ENCODE assay signal across 34 cellular contexts in genomic region chr10:122659651-122660050, GRCh38. TPM values are rescaled to one million over a fixed set of nuclear protein-coding genes. Genes with fewer than 3 reads are reported as not detected.
"Had no signal": no experiment of that assay in that cellular context is flagged by ENCODE, and none has a peak within 500 bp of the region (broad histone marks: within the 10 kb centered on the region; RNA-seq: fewer than 3 reads in every experiment).

No MANE protein-coding gene starts in this region.

- H3K27ac ChIP-seq: body of pancreas, brain microvascular endothelial cell, breast epithelium, VCaP had no signal

- DNase-seq: activated B cell treated with CpG ODN at 0.5 μM for 24 hours; activated CD4-positive, alpha-beta memory T cell treated with anti-CD3 and anti-CD28 coated beads for 36 hours; activated CD4-positive, alpha-beta T cell treated with anti-CD3 and anti-CD28 coated beads for 4 hours; activated CD4-positive, alpha-beta T cell treated with anti-CD3 and anti-CD28 coated beads, Interleukin-2, amount 10 ng/mL, durations not matched to agents 24 days and 14 days; activated CD4-positive, alpha-beta T cell treated with anti-CD3 and anti-CD28 coated beads, Interleukin-2, amount 50 U/mL, for 1 hour; activated CD4-positive, alpha-beta T cell treated with anti-CD3 and anti-CD28 coated beads, Interleukin-2, amount 50 U/mL, for 4 hours; activated CD4-positive, CD25-positive, alpha-beta regulatory T cell treated with anti-CD3 and anti-CD28 coated beads, Interleukin-2, amount 50 U/mL, for 72 hours; activated CD8-positive, alpha-beta T cell treated with anti-CD3 and anti-CD28 coated beads for 36 hours; activated gamma-delta T cell treated with Interleukin-2 at 50 U/mL for 16 hours; activated naive CD4-positive, alpha-beta T cell treated with anti-CD3 and anti-CD28 coated beads, Interleukin-2, amount 10 ng/mL, durations not matched to agents 7 days and 5 days; activated naive CD4-positive, alpha-beta T cell treated with Interleukin-2 at 50 U/mL for 16 hours; activated naive CD8-positive, alpha-beta T cell treated with anti-CD3 and anti-CD28 coated beads, Interleukin-2, amount 10 ng/mL, durations not matched to agents 7 days and 5 days; activated naive CD8-positive, alpha-beta T cell treated with anti-CD3 and anti-CD28 coated beads, Interleukin-2, amount 50 U/mL, for 24 hours; activated T-cell treated with anti-CD3 and anti-CD28 coated beads for 4 hours; activated T-cell treated with anti-CD3 and anti-CD28 coated beads, Interleukin-2, amount 50 U/mL, for 1 hour; activated T-cell treated with anti-CD3 and anti-CD28 coated beads, Interleukin-2, amount 50 U/mL, for 4 hours; activated T-cell treated with anti-CD3 and anti-CD28 coated beads, Interleukin-2, amount 50 U/mL, for 72 hours; amygdala; anterior cingulate cortex; body of pancreas; brain microvascular endothelial cell; central memory CD4-positive, alpha-beta T cell; SW 1271; T-helper 1 cell; T-helper 2 cell; T-helper 9 cell had no signal

- H3K36me3 ChIP-seq: brain microvascular endothelial cell, breast epithelium had no signal

- H3K4me3 ChIP-seq: body of pancreas, breast epithelium had no signal

- H3K4me1 ChIP-seq: breast epithelium had no signal

- H3K27me3 ChIP-seq: body of pancreas, brain microvascular endothelial cell, breast epithelium had no signal

- H3K9me3 ChIP-seq: body of pancreas, breast epithelium had no signal

RNA-seq across cellular contexts. Expression of gene C10orf120, which starts 40.0 kb away (rescaled TPM):
- total RNA-seq: activated B cell treated with CpG ODN at 0.5 μM for 24 hours; activated CD4-positive, alpha-beta memory T cell treated with anti-CD3 and anti-CD28 coated beads for 36 hours; activated CD4-positive, alpha-beta T cell treated with anti-CD3 and anti-CD28 coated beads, Interleukin-2, amount 10 ng/mL, durations not matched to agents 24 days and 14 days; activated CD8-positive, alpha-beta memory T cell treated with anti-CD3 and anti-CD28 coated beads for 36 hours; activated CD8-positive, alpha-beta T cell treated with anti-CD3 and anti-CD28 coated beads for 36 hours; activated naive CD8-positive, alpha-beta T cell treated with anti-CD3 and anti-CD28 coated beads, Interleukin-2, amount 10 ng/mL, durations not matched to agents 7 days and 5 days; activated T-cell treated with anti-CD3 and anti-CD28 coated beads, Interleukin-2, amount 50 U/mL, for 4 hours; activated T-cell treated with anti-CD3 and anti-CD28 coated beads, Interleukin-2, amount 50 U/mL, for 72 hours; activated T-helper 1 cell treated with anti-CD3 and anti-CD28 coated beads, Interleukin-12 subunit alpha, Interleukin-12 subunit beta, Interleukin-2, Interleukin-4 antibody, amounts not matched to agents 30 ng/mL and 10 ng/mL and 1 ng/mL, durations not matched to agents 14 hours and 24 hours and 36 hours; activated T-helper 17 cell treated with anti-CD3 and anti-CD28 coated beads, Interleukin-2, amount 50 U/mL, for 72 hours; astrocyte; body of pancreas; breast epithelium; cardiac septum; cerebellum had no signal
